Comparison of ENCODE assay signal across 1 cellular context in genomic region chr7:13262929-13263530, GRCh38.
TF ChIP-seq lines count a peak whose summit lies in the region.

No MANE protein-coding gene starts in this region.

TF ChIP-seq in WTC11, 78 proteins besides CTCF, POLR2A, EP300 and RAD21 (continued from another document):
- TF ChIP-seq FOXP4 (CRISPR knock-in tag; IDR thresholded peaks at IDR 0.05) (no peak), ZNF396 (CRISPR knock-in tag; IDR thresholded peaks at IDR 0.05; ENCODE audit: borderline replicate concordance) (no peak), ZNF532 (CRISPR knock-in tag; IDR thresholded peaks at IDR 0.05; ENCODE audit: borderline replicate concordance) (no peak), TEAD4 (CRISPR knock-in tag; IDR thresholded peaks at IDR 0.05) (no peak), FOXK1 (CRISPR knock-in tag; IDR thresholded peaks at IDR 0.05) (no peak)
